Comparison of ENCODE assay signal across 32 cellular contexts in genomic region chr12:128712622-128713021, GRCh38.
DNase-seq lines count a peak whose midpoint lies in the region; TF ChIP-seq lines count a peak whose summit lies in the region.
"Had no signal": no experiment of that assay in that cellular context is flagged by ENCODE, and none has a peak within 500 bp of the region (broad histone marks: within the 10 kb centered on the region; RNA-seq: fewer than 3 reads in every experiment).

No MANE protein-coding gene starts in this region.

- WGBS in thymus, result 90% methylated on average over 6 of the region's 6 CpGs

- H3K4me1 ChIP-seq in thymus (ENCODE audit: control insufficient read depth, insufficient read depth, low read length), result peaks cover 28% of the 10 kb centered on the region
- H3K4me1 ChIP-seq: A549; BE2C; BLaER1; BLaER1 treated with 17β-estradiol and CSF1 and Interleukin-3, amounts not matched to agents 10 nM and 100 nM; Caco-2 had no signal

- DNase-seq in fibroblast of the aortic adventitia (ENCODE audit: low read depth), result peak; percentile 0
- peak; percentile 22 for DNase-seq in posterior vena cava (ENCODE audit: low spot score)
- DNase-seq in substantia nigra (lab: John Stamatoyannopoulos, UW), result no peak
- DNase-seq in NCI-H1092 (lab: John Stamatoyannopoulos, UW), result no peak
- no peak for DNase-seq in activated CD8-positive, alpha-beta memory T cell treated with anti-CD3 and anti-CD28 coated beads, Interleukin-2, amount 50 U/mL, for 4 hours
- DNase-seq in DMS 273 treated with DMSO at 0.1 percent for 48 hours (lab: John Stamatoyannopoulos, UW), result no peak
- DNase-seq: 8988T; ACHN; AML-193; BE2C; C1 segment of cervical spinal cord; Caco-2; Calu3; CD4-positive, alpha-beta memory T cell; CD4-positive, alpha-beta T cell; CD4-positive, CD25-positive, alpha-beta regulatory T cell; CD8-positive, alpha-beta memory T cell; CD8-positive, alpha-beta T cell; COR-L47; DMS153; DMS53; DMS79; DMS79 treated with DMSO at 0.1 percent for 48 hours; DND-41; EL had no signal

- H3K27ac ChIP-seq in thymus (ENCODE audit: low read depth) (peak overlapping the region; percentile 31), substantia nigra (ENCODE audit: low read depth, low read length, poor library complexity, severe bottlenecking) (no peak overlapping the region)
- H3K27ac ChIP-seq: 22Rv1; A549; BLaER1; BLaER1 treated with 17β-estradiol and CSF1 and Interleukin-3, amounts not matched to agents 10 nM and 100 nM; C4-2B had no signal

- H3K9me3 ChIP-seq in thymus (ENCODE audit: control insufficient read depth), result no peaks in the 10 kb centered on the region
- H3K9me3 ChIP-seq: A549, BE2C, Caco-2 had no signal

- H3K27me3 ChIP-seq in thymus (ENCODE audit: control insufficient read depth, insufficient read depth), result no peaks in the 10 kb centered on the region
- H3K27me3 ChIP-seq: BE2C; BLaER1; BLaER1 treated with 17β-estradiol and CSF1 and Interleukin-3, amounts not matched to agents 10 nM and 100 nM had no signal

- no peaks in the 10 kb centered on the region for H3K36me3 ChIP-seq in thymus (ENCODE audit: control insufficient read depth, insufficient read depth)
- H3K36me3 ChIP-seq: BE2C; BLaER1; BLaER1 treated with 17β-estradiol and CSF1 and Interleukin-3, amounts not matched to agents 10 nM and 100 nM had no signal

- intact Hi-C loops in posterior vena cava (cut with DNase I), result no loop called here

- no peak overlapping the region for H3K4me3 ChIP-seq in fibroblast of the aortic adventitia (ENCODE audit: low read depth, low read length)
- H3K4me3 ChIP-seq in thymus (ENCODE audit: low read length), result no peak overlapping the region
- H3K4me3 ChIP-seq: A549; BLaER1; BLaER1 treated with 17β-estradiol and CSF1 and Interleukin-3, amounts not matched to agents 10 nM and 100 nM had no signal

- no peak for TF ChIP-seq CTCF in fibroblast of the aortic adventitia (IDR thresholded peaks at IDR 0.05; ENCODE audit: insufficient read depth, low read length)

TF ChIP-seq in PFSK-1, 5 proteins besides CTCF, POLR2A, EP300 and RAD21:
- TF ChIP-seq TAF1 (IDR thresholded peaks at IDR 0.05; ENCODE audit: borderline replicate concordance, insufficient read depth, low read length) (no peak), SIN3A (IDR thresholded peaks at IDR 0.05; ENCODE audit: borderline replicate concordance, insufficient read depth, low read length) (no peak), POLR2AphosphoS5 (IDR thresholded peaks at IDR 0.05; ENCODE audit: low read depth, low read length) (peak; percentile 93)

Comparison
In these comparisons a context has a peak if more than half of its experiments do, and no peak if none do; other contexts are left out.
1. DNase-seq: peak in fibroblast of the aortic adventitia (single experiment) and posterior vena cava (single experiment); none in substantia nigra (0 of 49), NCI-H1092 (single experiment), activated CD8-positive, alpha-beta memory T cell treated with anti-CD3 and anti-CD28 coated beads, Interleukin-2, amount 50 U/mL, for 4 hours (single experiment) and DMS 273 treated with DMSO at 0.1 percent for 48 hours (single experiment).